1 cellular context compared by ENCODE assay signal in the genomic region with DNA sequence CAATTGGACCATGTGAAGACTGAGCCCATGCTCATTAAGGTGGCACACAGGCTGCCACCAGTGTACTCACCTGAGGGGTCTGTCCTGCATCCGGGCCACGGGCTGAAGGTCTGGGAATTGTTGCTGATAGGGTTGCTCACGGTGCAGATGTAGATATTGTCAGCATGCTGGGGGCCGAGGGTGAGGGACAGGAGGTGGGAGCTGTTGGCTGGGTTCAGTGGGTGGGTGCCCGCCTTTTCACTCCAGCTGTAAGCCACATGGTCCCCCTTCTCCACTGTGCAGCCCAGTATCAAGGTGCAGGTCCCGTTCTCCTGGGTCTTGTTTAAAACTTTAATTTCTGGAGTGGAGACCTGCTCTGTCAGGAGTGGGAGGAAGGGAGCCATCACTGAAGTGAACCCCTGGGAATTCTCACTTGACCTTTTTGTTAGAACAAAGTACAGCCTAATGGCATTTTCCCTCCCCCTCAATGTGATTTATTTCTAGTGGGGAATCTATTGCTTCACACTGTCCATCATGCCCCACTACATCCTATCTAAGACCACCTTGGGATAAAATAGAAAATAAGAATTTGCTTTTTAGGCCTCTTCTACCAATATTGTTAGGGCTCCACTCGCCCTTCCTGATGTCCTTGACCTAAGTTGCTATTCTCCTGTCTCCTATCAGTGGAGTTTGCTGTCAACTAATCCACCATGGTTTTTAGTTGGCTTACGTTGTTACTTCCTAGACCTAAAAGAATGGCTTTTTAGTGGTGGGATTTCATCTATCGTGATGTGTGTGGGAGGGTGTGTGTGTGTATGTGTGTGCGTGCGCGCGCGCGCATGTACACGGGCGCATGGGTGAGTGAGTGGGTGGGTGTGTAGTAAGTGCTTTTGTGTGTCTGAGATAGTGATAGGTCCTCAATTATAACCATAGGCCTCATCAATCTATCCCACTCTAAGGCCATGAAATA.
TF ChIP-seq lines count a peak whose summit lies in the region.

No MANE protein-coding gene starts in this region.

TF ChIP-seq in GM12878, 131 proteins besides CTCF, POLR2A, EP300 and RAD21 (continued from another document and continues in another):
- TF ChIP-seq, protein P1, sequence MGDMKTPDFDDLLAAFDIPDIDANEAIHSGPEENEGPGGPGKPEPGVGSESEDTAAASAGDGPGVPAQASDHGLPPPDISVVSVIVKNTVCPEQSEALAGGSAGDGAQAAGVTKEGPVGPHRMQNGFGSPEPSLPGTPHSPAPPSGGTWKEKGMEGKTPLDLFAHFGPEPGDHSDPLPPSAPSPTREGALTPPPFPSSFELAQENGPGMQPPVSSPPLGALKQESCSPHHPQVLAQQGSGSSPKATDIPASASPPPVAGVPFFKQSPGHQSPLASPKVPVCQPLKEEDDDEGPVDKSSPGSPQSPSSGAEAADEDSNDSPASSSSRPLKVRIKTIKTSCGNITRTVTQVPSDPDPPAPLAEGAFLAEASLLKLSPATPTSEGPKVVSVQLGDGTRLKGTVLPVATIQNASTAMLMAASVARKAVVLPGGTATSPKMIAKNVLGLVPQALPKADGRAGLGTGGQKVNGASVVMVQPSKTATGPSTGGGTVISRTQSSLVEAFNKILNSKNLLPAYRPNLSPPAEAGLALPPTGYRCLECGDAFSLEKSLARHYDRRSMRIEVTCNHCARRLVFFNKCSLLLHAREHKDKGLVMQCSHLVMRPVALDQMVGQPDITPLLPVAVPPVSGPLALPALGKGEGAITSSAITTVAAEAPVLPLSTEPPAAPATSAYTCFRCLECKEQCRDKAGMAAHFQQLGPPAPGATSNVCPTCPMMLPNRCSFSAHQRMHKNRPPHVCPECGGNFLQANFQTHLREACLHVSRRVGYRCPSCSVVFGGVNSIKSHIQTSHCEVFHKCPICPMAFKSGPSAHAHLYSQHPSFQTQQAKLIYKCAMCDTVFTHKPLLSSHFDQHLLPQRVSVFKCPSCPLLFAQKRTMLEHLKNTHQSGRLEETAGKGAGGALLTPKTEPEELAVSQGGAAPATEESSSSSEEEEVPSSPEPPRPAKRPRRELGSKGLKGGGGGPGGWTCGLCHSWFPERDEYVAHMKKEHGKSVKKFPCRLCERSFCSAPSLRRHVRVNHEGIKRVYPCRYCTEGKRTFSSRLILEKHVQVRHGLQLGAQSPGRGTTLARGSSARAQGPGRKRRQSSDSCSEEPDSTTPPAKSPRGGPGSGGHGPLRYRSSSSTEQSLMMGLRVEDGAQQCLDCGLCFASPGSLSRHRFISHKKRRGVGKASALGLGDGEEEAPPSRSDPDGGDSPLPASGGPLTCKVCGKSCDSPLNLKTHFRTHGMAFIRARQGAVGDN (IDR thresholded peaks at IDR 0.05): peak; percentile 40; the same call in 1 of the 2 replicates
- no peak for TF ChIP-seq MEF2A (IDR thresholded peaks at IDR 0.05; ENCODE audit: insufficient read depth, low read depth, low read length)
- TF ChIP-seq, protein P2, sequence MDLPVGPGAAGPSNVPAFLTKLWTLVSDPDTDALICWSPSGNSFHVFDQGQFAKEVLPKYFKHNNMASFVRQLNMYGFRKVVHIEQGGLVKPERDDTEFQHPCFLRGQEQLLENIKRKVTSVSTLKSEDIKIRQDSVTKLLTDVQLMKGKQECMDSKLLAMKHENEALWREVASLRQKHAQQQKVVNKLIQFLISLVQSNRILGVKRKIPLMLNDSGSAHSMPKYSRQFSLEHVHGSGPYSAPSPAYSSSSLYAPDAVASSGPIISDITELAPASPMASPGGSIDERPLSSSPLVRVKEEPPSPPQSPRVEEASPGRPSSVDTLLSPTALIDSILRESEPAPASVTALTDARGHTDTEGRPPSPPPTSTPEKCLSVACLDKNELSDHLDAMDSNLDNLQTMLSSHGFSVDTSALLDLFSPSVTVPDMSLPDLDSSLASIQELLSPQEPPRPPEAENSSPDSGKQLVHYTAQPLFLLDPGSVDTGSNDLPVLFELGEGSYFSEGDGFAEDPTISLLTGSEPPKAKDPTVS (IDR thresholded peaks at IDR 0.05; ENCODE audit: low read depth, low read length): no peak
- TF ChIP-seq PML (IDR thresholded peaks at IDR 0.05; ENCODE audit: low read length): no peak
- TF ChIP-seq CHD2 (IDR thresholded peaks at IDR 0.05; ENCODE audit: borderline replicate concordance, low read depth, low read length): peak; percentile 63
- no peak for TF ChIP-seq SMC3 (IDR thresholded peaks at IDR 0.05; ENCODE audit: borderline replicate concordance, low read length)
- TF ChIP-seq SRF (IDR thresholded peaks at IDR 0.05; ENCODE audit: low read depth in 2 of 2, low read length in 2 of 2): no peak
- TF ChIP-seq, protein P3, sequence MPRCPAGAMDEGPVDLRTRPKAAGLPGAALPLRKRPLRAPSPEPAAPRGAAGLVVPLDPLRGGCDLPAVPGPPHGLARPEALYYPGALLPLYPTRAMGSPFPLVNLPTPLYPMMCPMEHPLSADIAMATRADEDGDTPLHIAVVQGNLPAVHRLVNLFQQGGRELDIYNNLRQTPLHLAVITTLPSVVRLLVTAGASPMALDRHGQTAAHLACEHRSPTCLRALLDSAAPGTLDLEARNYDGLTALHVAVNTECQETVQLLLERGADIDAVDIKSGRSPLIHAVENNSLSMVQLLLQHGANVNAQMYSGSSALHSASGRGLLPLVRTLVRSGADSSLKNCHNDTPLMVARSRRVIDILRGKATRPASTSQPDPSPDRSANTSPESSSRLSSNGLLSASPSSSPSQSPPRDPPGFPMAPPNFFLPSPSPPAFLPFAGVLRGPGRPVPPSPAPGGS (IDR thresholded peaks at IDR 0.05; ENCODE audit: borderline replicate concordance, insufficient read depth, low read depth, low read length, poor library complexity, severe bottlenecking): peak; percentile 85
- no peak for TF ChIP-seq JUNB (IDR thresholded peaks at IDR 0.05)
- peak; percentile 69; the same call in 1 of the 2 replicates for TF ChIP-seq BACH1 (IDR thresholded peaks at IDR 0.05; ENCODE audit: borderline replicate concordance)
- TF ChIP-seq BCL11A (IDR thresholded peaks at IDR 0.05; ENCODE audit: low read depth, low read length): 0 out of 2 replicates have a peak, but pooled peaks have one; percentile 5
- TF ChIP-seq, protein P4, sequence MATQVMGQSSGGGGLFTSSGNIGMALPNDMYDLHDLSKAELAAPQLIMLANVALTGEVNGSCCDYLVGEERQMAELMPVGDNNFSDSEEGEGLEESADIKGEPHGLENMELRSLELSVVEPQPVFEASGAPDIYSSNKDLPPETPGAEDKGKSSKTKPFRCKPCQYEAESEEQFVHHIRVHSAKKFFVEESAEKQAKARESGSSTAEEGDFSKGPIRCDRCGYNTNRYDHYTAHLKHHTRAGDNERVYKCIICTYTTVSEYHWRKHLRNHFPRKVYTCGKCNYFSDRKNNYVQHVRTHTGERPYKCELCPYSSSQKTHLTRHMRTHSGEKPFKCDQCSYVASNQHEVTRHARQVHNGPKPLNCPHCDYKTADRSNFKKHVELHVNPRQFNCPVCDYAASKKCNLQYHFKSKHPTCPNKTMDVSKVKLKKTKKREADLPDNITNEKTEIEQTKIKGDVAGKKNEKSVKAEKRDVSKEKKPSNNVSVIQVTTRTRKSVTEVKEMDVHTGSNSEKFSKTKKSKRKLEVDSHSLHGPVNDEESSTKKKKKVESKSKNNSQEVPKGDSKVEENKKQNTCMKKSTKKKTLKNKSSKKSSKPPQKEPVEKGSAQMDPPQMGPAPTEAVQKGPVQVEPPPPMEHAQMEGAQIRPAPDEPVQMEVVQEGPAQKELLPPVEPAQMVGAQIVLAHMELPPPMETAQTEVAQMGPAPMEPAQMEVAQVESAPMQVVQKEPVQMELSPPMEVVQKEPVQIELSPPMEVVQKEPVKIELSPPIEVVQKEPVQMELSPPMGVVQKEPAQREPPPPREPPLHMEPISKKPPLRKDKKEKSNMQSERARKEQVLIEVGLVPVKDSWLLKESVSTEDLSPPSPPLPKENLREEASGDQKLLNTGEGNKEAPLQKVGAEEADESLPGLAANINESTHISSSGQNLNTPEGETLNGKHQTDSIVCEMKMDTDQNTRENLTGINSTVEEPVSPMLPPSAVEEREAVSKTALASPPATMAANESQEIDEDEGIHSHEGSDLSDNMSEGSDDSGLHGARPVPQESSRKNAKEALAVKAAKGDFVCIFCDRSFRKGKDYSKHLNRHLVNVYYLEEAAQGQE (IDR thresholded peaks at IDR 0.05; ENCODE audit: low read depth, low read length): no peak
- TF ChIP-seq, protein P5, sequence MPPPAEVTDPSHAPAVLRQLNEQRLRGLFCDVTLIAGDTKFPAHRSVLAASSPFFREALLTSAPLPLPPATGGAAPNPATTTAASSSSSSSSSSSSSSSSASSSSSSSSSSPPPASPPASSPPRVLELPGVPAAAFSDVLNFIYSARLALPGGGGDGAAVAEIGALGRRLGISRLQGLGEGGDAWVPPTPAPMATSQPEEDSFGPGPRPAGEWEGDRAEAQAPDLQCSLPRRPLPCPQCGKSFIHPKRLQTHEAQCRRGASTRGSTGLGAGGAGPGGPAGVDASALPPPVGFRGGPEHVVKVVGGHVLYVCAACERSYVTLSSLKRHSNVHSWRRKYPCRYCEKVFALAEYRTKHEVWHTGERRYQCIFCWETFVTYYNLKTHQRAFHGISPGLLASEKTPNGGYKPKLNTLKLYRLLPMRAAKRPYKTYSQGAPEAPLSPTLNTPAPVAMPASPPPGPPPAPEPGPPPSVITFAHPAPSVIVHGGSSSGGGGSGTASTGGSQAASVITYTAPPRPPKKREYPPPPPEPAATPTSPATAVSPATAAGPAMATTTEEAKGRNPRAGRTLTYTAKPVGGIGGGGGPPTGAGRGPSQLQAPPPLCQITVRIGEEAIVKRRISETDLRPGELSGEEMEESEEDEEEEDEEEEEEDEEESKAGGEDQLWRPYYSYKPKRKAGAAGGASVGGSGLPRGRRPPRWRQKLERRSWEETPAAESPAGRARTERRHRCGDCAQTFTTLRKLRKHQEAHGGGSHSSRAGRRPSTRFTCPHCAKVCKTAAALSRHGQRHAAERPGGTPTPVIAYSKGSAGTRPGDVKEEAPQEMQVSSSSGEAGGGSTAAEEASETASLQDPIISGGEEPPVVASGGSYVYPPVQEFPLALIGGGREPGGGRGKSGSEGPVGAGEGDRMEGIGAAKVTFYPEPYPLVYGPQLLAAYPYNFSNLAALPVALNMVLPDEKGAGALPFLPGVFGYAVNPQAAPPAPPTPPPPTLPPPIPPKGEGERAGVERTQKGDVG (CRISPR knock-in tag; IDR thresholded peaks at IDR 0.05): peak; percentile 88; the same call in 1 of the 2 replicates
- no peak for TF ChIP-seq ZNF207 (IDR thresholded peaks at IDR 0.05; ENCODE audit: borderline replicate concordance)
- TF ChIP-seq MXI1 (IDR thresholded peaks at IDR 0.05; ENCODE audit: low read depth, low read length): no peak
- peak; percentile 12; the same call in 1 of the 2 replicates for TF ChIP-seq CREM (IDR thresholded peaks at IDR 0.05; ENCODE audit: low read depth)
- peak; percentile 91 for TF ChIP-seq SMAD5 (IDR thresholded peaks at IDR 0.05; ENCODE audit: low read depth)
- TF ChIP-seq RUNX3 (IDR thresholded peaks at IDR 0.05; ENCODE audit: low read length): peak; percentile 21; the same call in 1 of the 2 replicates
- 0 out of 2 replicates have a peak, but pooled peaks have one; percentile 49 for TF ChIP-seq PAX5 (IDR thresholded peaks at IDR 0.05; ENCODE audit: borderline replicate concordance, low read depth, low read length)
- no peak for TF ChIP-seq BHLHE40 (IDR thresholded peaks at IDR 0.05; ENCODE audit: borderline replicate concordance in 1 of 2, low read depth in 2 of 2, low read length in 1 of 2)
- no peak for TF ChIP-seq ZSCAN29 (IDR thresholded peaks at IDR 0.05)
- TF ChIP-seq, protein P6, sequence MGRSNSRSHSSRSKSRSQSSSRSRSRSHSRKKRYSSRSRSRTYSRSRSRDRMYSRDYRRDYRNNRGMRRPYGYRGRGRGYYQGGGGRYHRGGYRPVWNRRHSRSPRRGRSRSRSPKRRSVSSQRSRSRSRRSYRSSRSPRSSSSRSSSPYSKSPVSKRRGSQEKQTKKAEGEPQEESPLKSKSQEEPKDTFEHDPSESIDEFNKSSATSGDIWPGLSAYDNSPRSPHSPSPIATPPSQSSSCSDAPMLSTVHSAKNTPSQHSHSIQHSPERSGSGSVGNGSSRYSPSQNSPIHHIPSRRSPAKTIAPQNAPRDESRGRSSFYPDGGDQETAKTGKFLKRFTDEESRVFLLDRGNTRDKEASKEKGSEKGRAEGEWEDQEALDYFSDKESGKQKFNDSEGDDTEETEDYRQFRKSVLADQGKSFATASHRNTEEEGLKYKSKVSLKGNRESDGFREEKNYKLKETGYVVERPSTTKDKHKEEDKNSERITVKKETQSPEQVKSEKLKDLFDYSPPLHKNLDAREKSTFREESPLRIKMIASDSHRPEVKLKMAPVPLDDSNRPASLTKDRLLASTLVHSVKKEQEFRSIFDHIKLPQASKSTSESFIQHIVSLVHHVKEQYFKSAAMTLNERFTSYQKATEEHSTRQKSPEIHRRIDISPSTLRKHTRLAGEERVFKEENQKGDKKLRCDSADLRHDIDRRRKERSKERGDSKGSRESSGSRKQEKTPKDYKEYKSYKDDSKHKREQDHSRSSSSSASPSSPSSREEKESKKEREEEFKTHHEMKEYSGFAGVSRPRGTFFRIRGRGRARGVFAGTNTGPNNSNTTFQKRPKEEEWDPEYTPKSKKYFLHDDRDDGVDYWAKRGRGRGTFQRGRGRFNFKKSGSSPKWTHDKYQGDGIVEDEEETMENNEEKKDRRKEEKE (IDR thresholded peaks at IDR 0.05): no peak
- TF ChIP-seq, protein P7, sequence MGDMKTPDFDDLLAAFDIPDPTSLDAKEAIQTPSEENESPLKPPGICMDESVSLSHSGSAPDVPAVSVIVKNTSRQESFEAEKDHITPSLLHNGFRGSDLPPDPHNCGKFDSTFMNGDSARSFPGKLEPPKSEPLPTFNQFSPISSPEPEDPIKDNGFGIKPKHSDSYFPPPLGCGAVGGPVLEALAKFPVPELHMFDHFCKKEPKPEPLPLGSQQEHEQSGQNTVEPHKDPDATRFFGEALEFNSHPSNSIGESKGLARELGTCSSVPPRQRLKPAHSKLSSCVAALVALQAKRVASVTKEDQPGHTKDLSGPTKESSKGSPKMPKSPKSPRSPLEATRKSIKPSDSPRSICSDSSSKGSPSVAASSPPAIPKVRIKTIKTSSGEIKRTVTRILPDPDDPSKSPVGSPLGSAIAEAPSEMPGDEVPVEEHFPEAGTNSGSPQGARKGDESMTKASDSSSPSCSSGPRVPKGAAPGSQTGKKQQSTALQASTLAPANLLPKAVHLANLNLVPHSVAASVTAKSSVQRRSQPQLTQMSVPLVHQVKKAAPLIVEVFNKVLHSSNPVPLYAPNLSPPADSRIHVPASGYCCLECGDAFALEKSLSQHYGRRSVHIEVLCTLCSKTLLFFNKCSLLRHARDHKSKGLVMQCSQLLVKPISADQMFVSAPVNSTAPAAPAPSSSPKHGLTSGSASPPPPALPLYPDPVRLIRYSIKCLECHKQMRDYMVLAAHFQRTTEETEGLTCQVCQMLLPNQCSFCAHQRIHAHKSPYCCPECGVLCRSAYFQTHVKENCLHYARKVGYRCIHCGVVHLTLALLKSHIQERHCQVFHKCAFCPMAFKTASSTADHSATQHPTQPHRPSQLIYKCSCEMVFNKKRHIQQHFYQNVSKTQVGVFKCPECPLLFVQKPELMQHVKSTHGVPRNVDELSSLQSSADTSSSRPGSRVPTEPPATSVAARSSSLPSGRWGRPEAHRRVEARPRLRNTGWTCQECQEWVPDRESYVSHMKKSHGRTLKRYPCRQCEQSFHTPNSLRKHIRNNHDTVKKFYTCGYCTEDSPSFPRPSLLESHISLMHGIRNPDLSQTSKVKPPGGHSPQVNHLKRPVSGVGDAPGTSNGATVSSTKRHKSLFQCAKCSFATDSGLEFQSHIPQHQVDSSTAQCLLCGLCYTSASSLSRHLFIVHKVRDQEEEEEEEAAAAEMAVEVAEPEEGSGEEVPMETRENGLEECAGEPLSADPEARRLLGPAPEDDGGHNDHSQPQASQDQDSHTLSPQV (IDR thresholded peaks at IDR 0.05): no peak
- TF ChIP-seq, protein P8, sequence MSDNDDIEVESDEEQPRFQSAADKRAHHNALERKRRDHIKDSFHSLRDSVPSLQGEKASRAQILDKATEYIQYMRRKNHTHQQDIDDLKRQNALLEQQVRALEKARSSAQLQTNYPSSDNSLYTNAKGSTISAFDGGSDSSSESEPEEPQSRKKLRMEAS (IDR thresholded peaks at IDR 0.05; ENCODE audit: low read depth, low read length): no peak
- TF ChIP-seq TAF1 (IDR thresholded peaks at IDR 0.05; ENCODE audit: borderline replicate concordance, low read depth, low read length): peak; percentile 32; the same call in 1 of the 2 replicates
- no peak for TF ChIP-seq MEF2B (IDR thresholded peaks at IDR 0.05; ENCODE audit: partially characterized antibody, poor library complexity, severe bottlenecking)
- TF ChIP-seq TCF3 (IDR thresholded peaks at IDR 0.05; ENCODE audit: borderline replicate concordance, insufficient read depth, low read depth, low read length): peak; percentile 49; the same call in 1 of the 2 replicates
